ENCODE assay signal across 23 cellular contexts in the genomic region with DNA sequence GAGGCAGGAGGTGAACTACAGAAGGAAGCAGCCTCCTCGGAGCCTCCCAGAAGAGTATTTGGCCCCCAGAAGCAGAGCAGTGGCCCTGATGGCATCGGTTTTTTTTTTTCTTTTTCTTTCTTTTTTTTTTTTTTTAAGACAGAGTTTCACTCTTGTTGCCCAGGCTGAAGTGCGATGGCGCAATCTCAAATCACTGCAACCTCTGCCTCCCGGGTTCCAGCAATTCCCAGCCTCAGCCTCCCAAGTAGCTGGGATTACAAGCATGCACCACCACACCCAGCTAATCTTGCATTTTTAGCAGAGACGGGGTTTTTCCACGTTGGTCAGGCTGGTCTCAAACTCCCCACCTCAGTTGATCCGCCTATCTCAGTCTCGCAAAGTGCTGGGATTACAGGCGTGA. TPM values are rescaled to one million over a fixed set of nuclear protein-coding genes. Genes with fewer than 3 reads are reported as not detected.
DNase-seq lines count a peak whose midpoint lies in the region; ATAC-seq and TF ChIP-seq lines count a peak whose summit lies in the region.
"Had no signal": no experiment of that assay in that cellular context is flagged by ENCODE, and none has a peak within 500 bp of the region (broad histone marks: within the 10 kb centered on the region; RNA-seq: fewer than 3 reads in every experiment).

No MANE protein-coding gene starts in this region.

- no peak overlapping the region for H3K18ac ChIP-seq in IMR-90 (ENCODE audit: low read depth, low read length)

- POLR2A ChIA-PET in IMR-90 (lab: Charles Lee; ENCODE audit: unreplicated experiment): no interaction called here

- H3K14ac ChIP-seq in IMR-90 (replicated peaks; ENCODE audit: low read depth, low read length): peak overlapping the region; percentile 64; the same call in 1 of the 2 replicates

- H3K4me1 ChIP-seq in left ventricle myocardium inferior: peaks cover 41% of the 10 kb centered on the region
- peaks cover 14% of the 10 kb centered on the region for H3K4me1 ChIP-seq in IMR-90 (ENCODE audit: control insufficient read depth, insufficient read depth, low read length)
- peaks cover 4% of the 10 kb centered on the region for H3K4me1 ChIP-seq in fibroblast of lung (ENCODE audit: control insufficient read depth, extremely low read depth, insufficient read depth, low read length)
- H3K4me1 ChIP-seq: A549 had no signal

- TF ChIP-seq RAD21 in IMR-90 (IDR thresholded peaks at IDR 0.05; ENCODE audit: low read length): no peak

- no peak overlapping the region for H4K5ac ChIP-seq in IMR-90 (ENCODE audit: low read depth, low read length)

- CTCF ChIA-PET in IMR-90 (lab: Yijun Ruan, JAX): no interaction called here

- H3K27ac ChIP-seq in left ventricle myocardium inferior (replicated peaks): peak overlapping the region; percentile 56
- no peak overlapping the region for H3K27ac ChIP-seq in IMR-90 (ENCODE audit: insufficient read depth, low read length)
- H3K27ac ChIP-seq in fibroblast of lung (ENCODE audit: insufficient read depth, low read length): no peak overlapping the region
- H3K27ac ChIP-seq: A549; BLaER1 treated with 17β-estradiol and CSF1 and Interleukin-3, amounts not matched to agents 10 nM and 100 nM; GM23248 had no signal

- dilution Hi-C loops in IMR-90 (cut with HindIII; ENCODE audit: low sequenced_read_pairs, unreplicated experiment): no loop called here

- H4K8ac ChIP-seq in IMR-90 (ENCODE audit: low read depth in 2 of 2, low read length in 2 of 2): peak overlapping the region in 1 of 2 experiments; percentile 12; a peak in 1 of 4 replicates

- no peak overlapping the region for H3K56ac ChIP-seq in IMR-90 (ENCODE audit: extremely low read depth, insufficient read depth, low read length)

- H3K79me1 ChIP-seq in IMR-90 (ENCODE audit: low read depth in 1 of 2, low read length in 2 of 2): no peaks in the 10 kb centered on the region

- no peaks in the 10 kb centered on the region for H3K79me2 ChIP-seq in fibroblast of lung (ENCODE audit: control insufficient read depth, insufficient read depth, low read length)

- H3K23ac ChIP-seq in IMR-90 (ENCODE audit: low read depth, low read length): no peak overlapping the region

- TF ChIP-seq CTCF in left ventricle myocardium inferior (IDR thresholded peaks at IDR 0.05; ENCODE audit: borderline replicate concordance): no peak
- TF ChIP-seq CTCF in IMR-90 (conservative IDR thresholded peaks at IDR 0.05; ENCODE audit: low read depth, low read length): no peak
- TF ChIP-seq CTCF in fibroblast of lung (conservative IDR thresholded peaks at IDR 0.05 in 1 of 2, IDR thresholded peaks at IDR 0.05 in 1 of 2; ENCODE audit: low read depth in 1 of 2, low read length in 2 of 2): no peak

- H2BK120ac ChIP-seq in IMR-90 (ENCODE audit: low read depth, low read length): peak overlapping the region; percentile 60

- no peak overlapping the region for H3K9ac ChIP-seq in IMR-90 (ENCODE audit: low read depth, low read length)
- H3K9ac ChIP-seq in fibroblast of lung (ENCODE audit: insufficient read depth, low read length): no peak overlapping the region
- H3K9ac ChIP-seq: BLaER1 treated with 17β-estradiol and CSF1 and Interleukin-3, amounts not matched to agents 10 nM and 100 nM; GM23248 had no signal

- H3K36me3 ChIP-seq in left ventricle myocardium inferior (no peaks in the 10 kb centered on the region), IMR-90 (ENCODE audit: control insufficient read depth, insufficient read depth, low read length) (no peaks in the 10 kb centered on the region), fibroblast of lung (ENCODE audit: control insufficient read depth, insufficient read depth, low read length) (no peaks in the 10 kb centered on the region)
- H3K36me3 ChIP-seq: BE2C; BLaER1 treated with 17β-estradiol and CSF1 and Interleukin-3, amounts not matched to agents 10 nM and 100 nM had no signal

- intact Hi-C loops in left ventricle myocardium inferior (cut with micrococcal nuclease): no loop called here
- intact Hi-C loops in Right ventricle myocardium inferior (cut with DNase I): no loop called here
- intact Hi-C loops in IMR-90 (cut with micrococcal nuclease): no loop called here

- 90% methylated on average over 7 of the region's 10 CpGs; no CpG with 5 or more reads in 1 of the 2 experiments for WGBS in IMR-90 (ENCODE audit: extremely low coverage in 2 of 2, insufficient read length in 1 of 2), 2 experiments

- 0 out of 2 replicates have a peak overlapping the region, but pooled peaks have one; percentile 43 for H4K91ac ChIP-seq in IMR-90 (ENCODE audit: insufficient read depth, low read depth, low read length)

- TF ChIP-seq POLR2A in IMR-90 (IDR thresholded peaks at IDR 0.05; ENCODE audit: low read depth, low read length): no peak

- H3K4me3 ChIP-seq in left ventricle myocardium inferior (no peak overlapping the region), IMR-90 (ENCODE audit: insufficient read depth, low read depth, low read length) (no peak overlapping the region), fibroblast of lung (replicated peaks in 1 of 4; ENCODE audit: control extremely low read depth in 1 of 4, insufficient read depth in 1 of 4, low read depth in 3 of 4, low read length in 4 of 4) (no peak overlapping the region)
- H3K4me3 ChIP-seq: A549; BLaER1 treated with 17β-estradiol and CSF1 and Interleukin-3, amounts not matched to agents 10 nM and 100 nM; GM12878; GM23248 had no signal

- H2BK5ac ChIP-seq in IMR-90 (ENCODE audit: low read depth, low read length, poor library complexity, severe bottlenecking): no peak overlapping the region

- H2AK5ac ChIP-seq in IMR-90 (ENCODE audit: low read depth, low read length): peak overlapping the region; percentile 31; the same call in 1 of the 2 replicates

- in situ Hi-C loops in IMR-90 (cut with MboI; ENCODE audit: low sequenced_read_pairs): no loop called here

- H2AFZ ChIP-seq in IMR-90 (replicated peaks; ENCODE audit: low read length, poor library complexity): peak overlapping the region; percentile 27
- peak overlapping the region; percentile 17 for H2AFZ ChIP-seq in fibroblast of lung (ENCODE audit: low read length)

- peak overlapping the region; percentile 28 for H3K4ac ChIP-seq in IMR-90 (ENCODE audit: low read depth, low read length)

- no peak overlapping the region; the same call in 2 of the 3 replicates for H2BK15ac ChIP-seq in IMR-90 (ENCODE audit: low read depth, low read length)

- H4K20me1 ChIP-seq in IMR-90 (ENCODE audit: insufficient read depth, low read length) (no peaks in the 10 kb centered on the region), fibroblast of lung (ENCODE audit: control insufficient read depth, extremely low read depth, insufficient read depth, low read length) (no peaks in the 10 kb centered on the region)
- H4K20me1 ChIP-seq: BLaER1 treated with 17β-estradiol and CSF1 and Interleukin-3, amounts not matched to agents 10 nM and 100 nM had no signal

- peak overlapping the region; percentile 56; the same call in 1 of the 2 replicates for H2BK20ac ChIP-seq in IMR-90 (ENCODE audit: low read depth, low read length)

- no peaks in the 10 kb centered on the region for H3K27me3 ChIP-seq in left ventricle myocardium inferior (ENCODE audit: low read depth)
- H3K27me3 ChIP-seq in IMR-90 (ENCODE audit: control insufficient read depth, insufficient read depth, low read length): no peaks in the 10 kb centered on the region
- H3K27me3 ChIP-seq in fibroblast of lung (ENCODE audit: control insufficient read depth, insufficient read depth, low read length): no peaks in the 10 kb centered on the region
- H3K27me3 ChIP-seq: BE2C had no signal

- ATAC-seq in Right ventricle myocardium inferior: no peak
- ATAC-seq in IMR-90 (ENCODE audit: low read depth): no peak
- ATAC-seq: A549, GM12878 had no signal

- H3K9me3 ChIP-seq in left ventricle myocardium inferior (replicated peaks) (no peaks in the 10 kb centered on the region), IMR-90 (ENCODE audit: control insufficient read depth, insufficient read depth, low read length) (no peaks in the 10 kb centered on the region), fibroblast of lung (ENCODE audit: control insufficient read depth, insufficient read depth, low read depth, low read length) (no peaks in the 10 kb centered on the region)
- H3K9me3 ChIP-seq: A549; BE2C; BLaER1 treated with 17β-estradiol and CSF1 and Interleukin-3, amounts not matched to agents 10 nM and 100 nM had no signal

- no peak overlapping the region for H3K4me2 ChIP-seq in IMR-90 (ENCODE audit: low read depth, low read length)
- no peak overlapping the region for H3K4me2 ChIP-seq in fibroblast of lung (ENCODE audit: extremely low read depth, insufficient read depth, low read length)
- H3K4me2 ChIP-seq: A549 had no signal

- H2AK9ac ChIP-seq in IMR-90 (replicated peaks; ENCODE audit: low read depth, low read length, poor library complexity): no peak overlapping the region

- no peaks in the 10 kb centered on the region for H3K9me1 ChIP-seq in IMR-90 (ENCODE audit: insufficient read depth, low read length)

- no peak for DNase-seq in left ventricle myocardium inferior
- DNase-seq in Right ventricle myocardium inferior (ENCODE audit: missing footprints): no peak
- DNase-seq in IMR-90: no peak
- DNase-seq in fibroblast of lung (ENCODE audit: low read depth in 2 of 2): no peak
- no peak for DNase-seq in UCSD-AML1 (lab: John Stamatoyannopoulos, UW; ENCODE audit: unreplicated experiment)
- no peak for DNase-seq in cerebellum (ENCODE audit: low spot score)
- DNase-seq: 8988T; ACHN; AML-193; BE2C; CD4-positive, alpha-beta T cell; CD8-positive, alpha-beta memory T cell; DMS 273 treated with DMSO at 0.1 percent for 48 hours; DMS79; EL; GDM1; H7; HCEC 1CT had no signal

- no TSS peak for BruUV-seq in IMR-90 (replicated peaks; lab: Mats Ljungman, UMichigan)

TF ChIP-seq in IMR-90, 13 proteins besides CTCF, POLR2A, EP300 and RAD21:
- TF ChIP-seq CEBPB (IDR thresholded peaks at IDR 0.05; ENCODE audit: low read depth, low read length): 0 out of 2 replicates have a peak, but pooled peaks have one; percentile 11
- TF ChIP-seq USF2 (IDR thresholded peaks at IDR 0.05; ENCODE audit: low read depth, low read length): no peak

RNA-seq across cellular contexts. Expression of gene NCKAP5, which starts 34.8 kb away (rescaled TPM):
- 6.0 TPM for total RNA-seq in left ventricle myocardium inferior
- total RNA-seq in Right ventricle myocardium inferior: 4.3 TPM
- total RNA-seq in IMR-90 (2012; rRNA removed): 3.9 and 5.3 TPM in 2 replicates
- polyA plus RNA-seq in IMR-90 (2012; rRNA removed): 2.3 and 2.7 TPM in 2 replicates
- 0.97 and 1.5 TPM in 2 replicates for polyA plus RNA-seq in IMR-90 (2012; cell fraction: cytosol; rRNA removed)
- polyA plus RNA-seq in IMR-90 (2012; cell fraction: nucleus; rRNA removed; ENCODE audit: low replicate concordance): 1.2 and 3.6 TPM in 2 replicates
- total RNA-seq in fibroblast of lung: 1.0 and 2.6 TPM in 2 replicates
- polyA plus RNA-seq in fibroblast of lung: 1.9 and 6.2 TPM in 2 replicates
- polyA plus RNA-seq in fibroblast of lung (2012): 1.5 and 5.5 TPM in 2 replicates
- polyA minus RNA-seq in fibroblast of lung (ENCODE audit: low replicate concordance): 2.8 and 11.9 TPM in 2 replicates
- total RNA-seq in cerebellum: 25.3 TPM
- total RNA-seq: CD4-positive, alpha-beta T cell; CD8-positive, alpha-beta memory T cell had no signal
- polyA plus RNA-seq: CD14-positive monocyte; CD8-positive, alpha-beta memory T cell had no signal
